In genomic region chr2:239274391-239275001, GRCh38 we compare ENCODE assay signal across 8 cellular contexts.
DNase-seq lines count a peak whose midpoint lies in the region; ATAC-seq, FAIRE-seq and TF ChIP-seq lines count a peak whose summit lies in the region.

No MANE protein-coding gene starts in this region.

- TF ChIP-seq CTCF in colonic mucosa (IDR thresholded peaks at IDR 0.05): no peak

- no peaks in the 10 kb centered on the region for H3K27me3 ChIP-seq in colonic mucosa
- no peaks in the 10 kb centered on the region for H3K27me3 ChIP-seq in mucosa of rectum (ENCODE audit: control insufficient read depth in 2 of 2, insufficient read depth in 2 of 2, low read length in 2 of 2)

- DNase-seq in EH (ENCODE audit: low read depth) (peak; percentile 81), RCC 7860 (ENCODE audit: low spot score) (peak; percentile 47), colonic mucosa (peak; percentile 33), KG1 (lab: John Stamatoyannopoulos, UW) (no peak), HEK293T (ENCODE audit: extremely low spot score) (no peak), cortex of kidney (lab: John Stamatoyannopoulos, UW) (no peak)

- CTCF ChIA-PET in HEK293T (lab: Yijun Ruan, JAX): no interaction called here

- H3K9me3 ChIP-seq in colonic mucosa (no peaks in the 10 kb centered on the region), mucosa of rectum (ENCODE audit: control insufficient read depth in 2 of 2, low read length in 2 of 2) (no peaks in the 10 kb centered on the region)

- FAIRE-seq in RCC 7860 (lab: Jason Lieb, UNC): no peak

- H3K4me1 ChIP-seq in colonic mucosa (peaks cover 2% of the 10 kb centered on the region), mucosa of rectum (ENCODE audit: control insufficient read depth in 2 of 2, insufficient read depth in 2 of 2, low read length in 2 of 2) (peaks cover 19 to 26% of the 10 kb centered on the region in 2 donors)

- H3K4me3 ChIP-seq in colonic mucosa (no peak overlapping the region), mucosa of rectum (ENCODE audit: low read length in 2 of 2) (peak overlapping the region in 1 of 2 donors; percentile 44)

- H3K9ac ChIP-seq in colonic mucosa (ENCODE audit: low read depth in 2 of 2, low read length in 2 of 2): peak overlapping the region; percentile 55 to 63
- peak overlapping the region in 1 of 2 donors; percentile 18 for H3K9ac ChIP-seq in mucosa of rectum (ENCODE audit: low read depth in 1 of 2, low read length in 2 of 2)

- no peak for ATAC-seq in GM19324 (IDR thresholded peaks at IDR 0.05; ENCODE audit: low FRiP score, unreplicated experiment)

- POLR2A ChIA-PET in HEK293T (lab: Yijun Ruan, JAX): no interaction called here

- H3K27ac ChIP-seq in colonic mucosa: peak overlapping the region; percentile 68
- H3K27ac ChIP-seq in mucosa of rectum (ENCODE audit: low read depth in 2 of 2, low read length in 2 of 2): peak overlapping the region; percentile 73 to 83

- H3K36me3 ChIP-seq in colonic mucosa (no peaks in the 10 kb centered on the region), mucosa of rectum (ENCODE audit: control insufficient read depth in 2 of 2, insufficient read depth in 2 of 2, low read length in 2 of 2) (no peaks in the 10 kb centered on the region)

- intact Hi-C loops in colonic mucosa (cut with DNase I): loop anchor here (5.0 kb wide), 1 partner anchor 123 kb away; no protein-coding TSS in a partner anchor

TF ChIP-seq in HEK293T, 16 proteins besides CTCF, POLR2A, EP300 and RAD21:
- TF ChIP-seq PKNOX1 (IDR thresholded peaks at IDR 0.05): no peak
- no peak for TF ChIP-seq ARNT (IDR thresholded peaks at IDR 0.05)
- TF ChIP-seq SUZ12 (IDR thresholded peaks at IDR 0.05): no peak
- TF ChIP-seq FOXA1 (IDR thresholded peaks at IDR 0.05): no peak
- TF ChIP-seq ZNF384 (IDR thresholded peaks at IDR 0.05): no peak
- no peak for TF ChIP-seq CTBP1 (IDR thresholded peaks at IDR 0.05; ENCODE audit: borderline replicate concordance)
- TF ChIP-seq LEF1 (IDR thresholded peaks at IDR 0.05; ENCODE audit: borderline replicate concordance): no peak
- TF ChIP-seq L3MBTL2 (conservative IDR thresholded peaks at IDR 0.05): no peak
- TF ChIP-seq BHLHE40 (IDR thresholded peaks at IDR 0.05; ENCODE audit: borderline replicate concordance): no peak
- no peak for TF ChIP-seq FOXM1 (IDR thresholded peaks at IDR 0.05; ENCODE audit: borderline replicate concordance)
- TF ChIP-seq HDGF (IDR thresholded peaks at IDR 0.05; ENCODE audit: borderline replicate concordance): no peak

Comparison
In these comparisons a context has a peak if more than half of its experiments do, and no peak if none do; other contexts are left out.
1. DNase-seq: peak in EH (single experiment), RCC 7860 (single experiment) and colonic mucosa (single experiment); none in KG1 (single experiment), HEK293T (single experiment) and cortex of kidney (single experiment).